ENCODE assay signal across 23 cellular contexts in the genomic region with DNA sequence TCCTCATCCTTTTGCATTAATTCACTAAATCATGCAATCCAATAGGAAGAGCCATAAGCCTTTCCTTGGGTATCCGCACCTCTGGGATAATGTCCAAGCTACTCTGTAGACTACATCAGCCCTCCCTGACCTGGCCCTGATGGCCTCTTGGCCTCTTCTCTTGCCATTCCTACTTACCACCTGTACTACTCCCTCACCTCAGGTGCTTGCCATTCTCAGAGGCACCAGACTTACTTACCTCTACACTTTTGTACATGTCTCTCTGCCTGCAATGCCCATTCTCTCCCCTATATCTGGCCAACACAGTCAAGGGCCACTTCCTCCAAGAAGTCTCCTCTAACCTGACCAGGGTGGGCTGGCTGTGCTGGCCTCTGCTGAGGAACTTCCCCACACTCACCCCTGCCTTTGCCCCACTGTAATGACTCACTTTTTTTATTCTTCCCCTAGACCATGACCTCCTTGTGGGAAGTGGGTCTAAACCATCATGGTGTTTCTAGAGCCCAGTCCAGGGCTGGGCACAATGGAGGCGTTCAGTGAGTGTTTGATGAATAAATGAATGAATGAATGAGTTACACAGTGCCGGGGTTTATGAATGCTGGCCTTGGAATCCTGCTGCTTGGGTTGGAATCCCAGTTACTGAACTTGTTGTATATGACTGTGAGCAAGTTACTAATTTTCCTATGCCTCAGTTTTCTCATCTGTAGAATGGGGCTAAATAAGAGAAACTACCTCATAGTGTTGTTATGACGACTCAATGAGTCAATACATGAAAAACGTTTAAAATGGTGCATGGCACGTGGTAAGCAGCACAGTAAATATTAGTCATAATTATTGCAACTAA.
DNase-seq lines count a peak whose midpoint lies in the region; ATAC-seq, FAIRE-seq and TF ChIP-seq lines count a peak whose summit lies in the region.
"Had no signal": no experiment of that assay in that cellular context is flagged by ENCODE, and none has a peak within 500 bp of the region (broad histone marks: within the 10 kb centered on the region; RNA-seq: fewer than 3 reads in every experiment).

No MANE protein-coding gene starts in this region.

- in situ Hi-C loops in GM12878 (cut with MboI): no loop called here

- H3K27ac ChIP-seq in GM12878 (ENCODE audit: control insufficient read depth, insufficient read depth) (no peak overlapping the region), A673 (ENCODE audit: low read depth, low read length, poor library complexity, severe bottlenecking) (no peak overlapping the region)
- H3K27ac ChIP-seq: BLaER1, KMS-11, RWPE1 had no signal

- H3K36me3 Mint-ChIP-seq in type B pancreatic cell: no peaks in the 10 kb centered on the region
- H3K36me3 Mint-ChIP-seq: CD4-positive, alpha-beta memory T cell had no signal

- H2AFZ ChIP-seq in GM12878 (ENCODE audit: control insufficient read depth, low read depth, low read length): no peak overlapping the region

- no peak for TF ChIP-seq POLR2A in GM12878 (IDR thresholded peaks at IDR 0.05; ENCODE audit: low read depth, low read length)

- TF ChIP-seq CTCF in GM12878 (IDR thresholded peaks at IDR 0.05 in 2 of 3, conservative IDR thresholded peaks at IDR 0.05 in 1 of 3; ENCODE audit: control insufficient read depth in 2 of 3, extremely low read depth in 1 of 3, insufficient read depth in 1 of 3, low read depth in 3 of 3, low read length in 3 of 3) (no peak), type B pancreatic cell (conservative IDR thresholded peaks at IDR 0.05) (no peak), A673 (conservative IDR thresholded peaks at IDR 0.05; ENCODE audit: low read depth, low read length) (no peak)

- H3K79me2 ChIP-seq in GM12878 (ENCODE audit: control insufficient read depth, insufficient read depth, low read length): no peaks in the 10 kb centered on the region

- no peak for ATAC-seq in GM12878

- no peak for TF ChIP-seq RAD21 in GM12878 (IDR thresholded peaks at IDR 0.05; ENCODE audit: insufficient read depth, low read depth, low read length)

- H3K9me3 ChIP-seq in GM12878 (replicated peaks; ENCODE audit: control insufficient read depth, insufficient read depth, low read length): no peaks in the 10 kb centered on the region
- H3K9me3 ChIP-seq in A673 (ENCODE audit: low read depth, low read length, poor library complexity, severe bottlenecking): no peaks in the 10 kb centered on the region
- H3K9me3 ChIP-seq: BLaER1 had no signal

- no TSS peak for BruUV-seq in GM12878 (replicated peaks; lab: Mats Ljungman, UMichigan)
- no TSS peak for BruUV-seq in A673 (replicated peaks; lab: Mats Ljungman, UMichigan)

- RAD21 ChIA-PET in GM12878 (lab: Charles Lee; ENCODE audit: unreplicated experiment): no interaction called here

- H3K27me3 ChIP-seq in GM12878 (replicated peaks in 1 of 2; ENCODE audit: control insufficient read depth in 2 of 2, insufficient read depth in 2 of 2, low read length in 1 of 2): no peaks in the 10 kb centered on the region
- H3K27me3 ChIP-seq in A673 (replicated peaks; ENCODE audit: insufficient read depth, low read depth, low read length, poor library complexity): no peaks in the 10 kb centered on the region
- H3K27me3 ChIP-seq: BLaER1 had no signal

- no peak overlapping the region for H3K4me3 Mint-ChIP-seq in type B pancreatic cell
- H3K4me3 Mint-ChIP-seq: CD4-positive, alpha-beta memory T cell; HFFc6 had no signal

- POLR2A ChIA-PET in GM12878 (lab: Charles Lee): no interaction called here
- POLR2A ChIA-PET in A673 (lab: Charles Lee; ENCODE audit: low non-redundant PET): no interaction called here

- no peak overlapping the region for H3K4me3 ChIP-seq in GM12878
- no peak overlapping the region for H3K4me3 ChIP-seq in A673 (ENCODE audit: low read depth, low read length, poor library complexity, severe bottlenecking)
- H3K4me3 ChIP-seq: BLaER1 had no signal

- SMC1A ChIA-PET in GM12878 (lab: Charles Lee; ENCODE audit: uncharacterized antibody, unreplicated experiment): no interaction called here

- H3K4me1 Mint-ChIP-seq in type B pancreatic cell (ENCODE audit: unreplicated experiment): no peaks in the 10 kb centered on the region
- H3K4me1 Mint-ChIP-seq: CD4-positive, alpha-beta memory T cell had no signal

- H3K4me1 ChIP-seq in GM12878 (ENCODE audit: control insufficient read depth, insufficient read depth, low read length) (no peaks in the 10 kb centered on the region), A673 (ENCODE audit: insufficient read depth, low read length, poor library complexity, severe bottlenecking) (no peaks in the 10 kb centered on the region)

- H4K20me1 ChIP-seq in GM12878 (ENCODE audit: control insufficient read depth, insufficient read depth): no peaks in the 10 kb centered on the region
- H4K20me1 ChIP-seq: BLaER1 had no signal

- CTCF ChIA-PET in GM12878 (lab: Yijun Ruan, JAX): no interaction called here
- CTCF ChIA-PET in A673 (lab: Charles Lee): no interaction called here

- H3K27ac Mint-ChIP-seq in type B pancreatic cell: no peak overlapping the region
- H3K27ac Mint-ChIP-seq: HFFc6 had no signal

- no peak overlapping the region for H3K9ac ChIP-seq in GM12878 (ENCODE audit: control insufficient read depth, insufficient read depth, low read length)
- H3K9ac ChIP-seq: BLaER1, KMS-11 had no signal

- H3K36me3 ChIP-seq in GM12878 (ENCODE audit: control insufficient read depth in 2 of 2, insufficient read depth in 2 of 2, low read length in 1 of 2): no peaks in the 10 kb centered on the region
- no peaks in the 10 kb centered on the region for H3K36me3 ChIP-seq in A673 (ENCODE audit: insufficient read depth, low read length, poor library complexity, severe bottlenecking)
- H3K36me3 ChIP-seq: BLaER1 had no signal

- H3K9me3 Mint-ChIP-seq in type B pancreatic cell: no peaks in the 10 kb centered on the region
- H3K9me3 Mint-ChIP-seq: HFFc6 had no signal

- 16% methylated on average over 6 of the region's 6 CpGs for WGBS in GM12878 (ENCODE audit: insufficient coverage, insufficient replicate concordance, low lambda C conversion rate, missing lambda C conversion rate)

- intact Hi-C loops in GM12878 (cut with micrococcal nuclease; ENCODE audit: unreplicated experiment) (no loop called here), A673 (cut with micrococcal nuclease; ENCODE audit: unreplicated experiment) (no loop called here)

- FAIRE-seq in GM12878 (lab: Jason Lieb, UNC): no peak
- FAIRE-seq: A204.1 had no signal

- TF ChIP-seq EP300 in GM12878 (IDR thresholded peaks at IDR 0.05; ENCODE audit: borderline replicate concordance in 1 of 2, control insufficient read depth in 1 of 2, low read depth in 2 of 2, low read length in 2 of 2): no peak

- H3K4me2 ChIP-seq in GM12878 (ENCODE audit: control insufficient read depth, insufficient read depth): no peak overlapping the region
- H3K4me2 ChIP-seq: BLaER1, KMS-11 had no signal

- peaks cover 15% of the 10 kb centered on the region for H3K27me3 Mint-ChIP-seq in type B pancreatic cell

- peak; percentile 35 for DNase-seq in activated CD8-positive, alpha-beta memory T cell treated with anti-CD3 and anti-CD28 coated beads for 24 hours
- no peak for DNase-seq in activated CD8-positive, alpha-beta memory T cell treated with anti-CD3 and anti-CD28 coated beads, Interleukin-2, amount 50 U/mL, for 4 hours
- DNase-seq in GM12878 (ENCODE audit: low read depth, low spot score) (no peak), islet precursor cell (peak; percentile 20), type B pancreatic cell (ENCODE audit: extremely low spot score, unreplicated experiment) (peak; percentile 40), A673 (ENCODE audit: low spot score) (no peak), COLO668 (lab: John Stamatoyannopoulos, UW; ENCODE audit: unreplicated experiment) (no peak)
- no peak for DNase-seq in NK-92 treated with Interleukin-12 subunit alpha and Interleukin-12 subunit beta, amount 100 ng/mL, for 24 hours (lab: John Stamatoyannopoulos, UW)
- DNase-seq: Calu3; CD4-positive, alpha-beta memory T cell; EL; H7; HFFc6; NCI-H1417 treated with DMSO at 0.1 percent for 48 hours; NCI-H187 treated with DMSO at 0.1 percent for 48 hours; NCI-H2227 treated with DMSO at 0.1 percent for 48 hours; NCI-H510A treated with DMSO at 0.1 percent for 48 hours; NCI-H774; SIG-M5 had no signal

TF ChIP-seq in GM12878, 131 proteins besides CTCF, POLR2A, EP300 and RAD21:
- no peak for TF ChIP-seq YBX1 (IDR thresholded peaks at IDR 0.05)
- no peak for TF ChIP-seq EGR1 (IDR thresholded peaks at IDR 0.05; ENCODE audit: borderline replicate concordance in 1 of 2, low read depth in 2 of 2, low read length in 2 of 2)
- no peak for TF ChIP-seq ATF2 (IDR thresholded peaks at IDR 0.05; ENCODE audit: low read length)
- TF ChIP-seq JUNB (IDR thresholded peaks at IDR 0.05): peak; percentile 56
TF ChIP-seq in GM12878: peak in this region for 1.

Comparison
In these comparisons a context has a peak if more than half of its experiments do, and no peak if none do; other contexts are left out.
1. DNase-seq: peak in activated CD8-positive, alpha-beta memory T cell treated with anti-CD3 and anti-CD28 coated beads for 24 hours (single experiment), islet precursor cell (single experiment) and type B pancreatic cell (single experiment); none in activated CD8-positive, alpha-beta memory T cell treated with anti-CD3 and anti-CD28 coated beads, Interleukin-2, amount 50 U/mL, for 4 hours (single experiment), GM12878 (single experiment), A673 (single experiment), NK-92 treated with Interleukin-12 subunit alpha and Interleukin-12 subunit beta, amount 100 ng/mL, for 24 hours (single experiment) and COLO668 (single experiment).